ENCODE assay signal across 8 cellular contexts in the genomic region with DNA sequence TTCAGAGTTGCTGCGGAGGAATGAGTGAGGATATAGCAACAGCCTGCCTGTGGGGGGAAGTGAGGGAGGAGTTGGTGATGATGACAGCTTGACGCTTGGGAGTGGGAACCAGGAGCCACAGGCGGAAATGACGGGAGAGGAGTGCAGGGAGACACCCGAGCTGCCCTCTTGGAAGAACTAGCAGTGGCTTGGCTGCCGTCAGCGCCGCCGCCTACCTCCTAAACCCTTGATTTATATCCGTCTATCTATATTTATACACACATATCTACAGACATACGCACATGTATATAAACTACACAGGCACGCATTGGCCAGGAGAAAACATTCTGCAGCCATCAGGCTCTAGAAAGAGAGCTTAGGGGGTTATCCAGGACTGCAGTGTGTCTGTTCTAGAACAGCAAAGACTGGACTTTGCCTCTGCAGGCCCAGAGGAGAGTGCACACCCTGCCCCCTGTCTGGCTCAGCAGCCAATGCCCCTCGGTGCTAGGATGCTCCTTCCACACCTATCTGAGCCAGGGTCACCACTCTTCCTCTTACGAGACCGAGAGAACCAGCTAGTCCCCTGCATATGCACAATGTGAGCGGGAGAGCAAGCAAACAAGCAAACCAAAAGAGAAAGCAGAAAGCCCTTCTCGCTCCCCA. TPM values are rescaled to one million over a fixed set of nuclear protein-coding genes. Genes with fewer than 3 reads are reported as not detected.
A peak's percentile ranks its signal among the peaks of the same experiment; 100 is the strongest.
DNase-seq lines count a peak whose midpoint lies in the region; ATAC-seq and TF ChIP-seq lines count a peak whose summit lies in the region.

No MANE protein-coding gene starts in this region.

- TF ChIP-seq CTCF in RWPE2 (IDR thresholded peaks at IDR 0.05; ENCODE audit: poor library complexity, severe bottlenecking) = no peak
- TF ChIP-seq CTCF in prostate gland (IDR thresholded peaks at IDR 0.05) = no peak

- H3K27me3 ChIP-seq in RWPE2 (ENCODE audit: insufficient read depth, poor library complexity, severe bottlenecking) (no peaks in the 10 kb centered on the region), prostate gland (replicated peaks; ENCODE audit: insufficient read depth) (no peaks in the 10 kb centered on the region)

- peaks cover 6% of the 10 kb centered on the region for H3K4me1 ChIP-seq in RWPE2 (ENCODE audit: insufficient read depth, poor library complexity, severe bottlenecking)
- no peaks in the 10 kb centered on the region for H3K4me1 ChIP-seq in prostate gland (replicated peaks)

- ATAC-seq in RWPE2 (ENCODE audit: low read depth) (peak; percentile 47; the same call in 2 of the 3 replicates), GM18505 (IDR thresholded peaks at IDR 0.05; ENCODE audit: unreplicated experiment) (no peak), GM21390 (IDR thresholded peaks at IDR 0.05; ENCODE audit: unreplicated experiment) (no peak)

- DNase-seq in Daoy (ENCODE audit: low read depth) (peak; percentile 84), RWPE2 (ENCODE audit: low spot score) (no peak), head of caudate nucleus (peak in 41 of 42 donors; percentile 40 to 91 (median 68)), prostate gland (ENCODE audit: low spot score) (no peak), iPS-NIHi11 (ENCODE audit: low spot score) (no peak), epidermal melanocyte (ENCODE audit: insufficient read length, low spot score) (no peak)

- no peak overlapping the region for H3K27ac ChIP-seq in RWPE2 (ENCODE audit: poor library complexity, severe bottlenecking)
- peak overlapping the region; percentile 41 to 57 for H3K27ac ChIP-seq in prostate gland

- WGBS in prostate gland = 33% methylated on average over 17 of the region's 17 CpGs

- intact Hi-C loops in head of caudate nucleus (cut with DNase I) (no loop called here), prostate gland (cut with DNase I) (no loop called here)

- H3K9me3 ChIP-seq in RWPE2 (ENCODE audit: severe bottlenecking) (no peaks in the 10 kb centered on the region), prostate gland (no peaks in the 10 kb centered on the region)

- H3K4me3 ChIP-seq in RWPE2 (ENCODE audit: severe bottlenecking) (no peak overlapping the region), prostate gland (no peak overlapping the region)

- TF ChIP-seq POLR2A in prostate gland (IDR thresholded peaks at IDR 0.05) (no peak), GM18505 (IDR thresholded peaks at IDR 0.05; ENCODE audit: borderline replicate concordance, extremely low read depth, insufficient read depth, insufficient read length) (no peak)

- H3K36me3 ChIP-seq in RWPE2 (ENCODE audit: low read depth) = no peaks in the 10 kb centered on the region
- H3K36me3 ChIP-seq in prostate gland = no peaks in the 10 kb centered on the region

RNA-seq across cellular contexts. Expression of gene MAGEF1, which starts 45.3 kb away (rescaled TPM):
- total RNA-seq in Daoy (2014; rRNA removed; shearing (Covaris generic)) = 60.1 and 75.9 TPM in 2 replicates
- total RNA-seq in prostate gland = 10 to 100 TPM; 50.2 to 71.6 TPM

RNA-seq across cellular contexts. Expression of gene VPS8, which starts 54.8 kb away (rescaled TPM):
- 23.2 and 27.6 TPM in 2 replicates for total RNA-seq in Daoy (2014; rRNA removed; shearing (Covaris generic))
- 10 to 100 TPM; 36.7 to 70.6 TPM for total RNA-seq in prostate gland

Comparison
In these comparisons a context has a peak if more than half of its experiments do, and no peak if none do; other contexts are left out.
1. DNase-seq: peak in Daoy (single experiment) and head of caudate nucleus (41 of 42); none in RWPE2 (single experiment), prostate gland (single experiment), iPS-NIHi11 (single experiment) and epidermal melanocyte (single experiment).